In the genomic region with DNA sequence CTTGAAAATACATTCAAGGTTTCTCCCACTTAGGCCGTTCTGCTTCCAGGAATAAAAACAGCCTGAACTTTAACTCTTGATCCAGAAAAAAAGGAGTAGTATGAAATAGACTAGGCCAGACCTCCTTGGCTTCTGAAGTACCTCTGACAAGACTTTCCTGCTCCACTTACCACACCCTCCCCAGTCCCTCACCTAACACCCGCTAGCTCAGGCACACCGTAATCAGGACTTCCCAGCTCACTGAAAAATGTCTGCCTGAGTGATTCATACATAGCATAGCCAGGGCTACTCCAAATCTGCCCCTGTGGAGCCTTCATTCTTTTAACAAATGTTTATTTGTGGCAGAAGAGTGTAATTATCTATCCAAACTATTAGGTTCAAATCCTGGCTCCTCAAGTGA, we compare ENCODE assay signal across 10 cellular contexts. TPM values are rescaled to one million over a fixed set of nuclear protein-coding genes. Genes with fewer than 3 reads are reported as not detected.
A peak's percentile ranks its signal among the peaks of the same experiment; 100 is the strongest.
DNase-seq lines count a peak whose midpoint lies in the region; ATAC-seq and TF ChIP-seq lines count a peak whose summit lies in the region.
"Had no signal": no experiment of that assay in that cellular context is flagged by ENCODE, and none has a peak within 500 bp of the region (broad histone marks: within the 10 kb centered on the region; RNA-seq: fewer than 3 reads in every experiment).

No MANE protein-coding gene starts in this region.

- no peak for DNase-seq in activated T-cell treated with anti-CD3 and anti-CD28 coated beads, Interleukin-2, amount 50 U/mL, for 24 hours
- DNase-seq in activated T-cell treated with anti-CD3 and anti-CD28 coated beads for 4 hours, result no peak
- no peak for DNase-seq in activated naive CD8-positive, alpha-beta T cell treated with anti-CD3 and anti-CD28 coated beads, Interleukin-2, amount 50 U/mL, for 24 hours
- DNase-seq in osteoblast (ENCODE audit: insufficient read length, low spot score, missing footprints), result peak; percentile 43
- no peak for DNase-seq in COLO829 (ENCODE audit: low spot score)
- no peak for DNase-seq in vagina (ENCODE audit: extremely low spot score in 2 of 2)

- H3K27ac Mint-ChIP-seq in activated T-cell treated with anti-CD3 and anti-CD28 coated beads, Interleukin-2, amount 50 U/mL, for 24 hours, result peak overlapping the region; percentile 56
- H3K27ac Mint-ChIP-seq in IgD-negative memory B cell, result peak overlapping the region; percentile 17 to 58 (median 41)
- H3K27ac Mint-ChIP-seq in activated naive CD8-positive, alpha-beta T cell treated with anti-CD3 and anti-CD28 coated beads, Interleukin-2, amount 50 U/mL, for 24 hours, result peak overlapping the region; percentile 4
- H3K27ac Mint-ChIP-seq: activated naive CD8-positive, alpha-beta T cell had no signal

- H4K20me1 ChIP-seq in osteoblast (ENCODE audit: insufficient read depth, low read length), result no peaks in the 10 kb centered on the region

- no peaks in the 10 kb centered on the region for H3K27me3 ChIP-seq in osteoblast (ENCODE audit: insufficient read depth, low read length)
- H3K27me3 ChIP-seq in vagina, result no peaks in the 10 kb centered on the region

- no peak overlapping the region for H3K4me2 ChIP-seq in osteoblast (ENCODE audit: insufficient read depth, low read length)

- H3K9me3 Mint-ChIP-seq in activated T-cell treated with anti-CD3 and anti-CD28 coated beads, Interleukin-2, amount 50 U/mL, for 24 hours, result no peaks in the 10 kb centered on the region
- no peaks in the 10 kb centered on the region for H3K9me3 Mint-ChIP-seq in IgD-negative memory B cell
- no peaks in the 10 kb centered on the region for H3K9me3 Mint-ChIP-seq in activated naive CD8-positive, alpha-beta T cell treated with anti-CD3 and anti-CD28 coated beads, Interleukin-2, amount 50 U/mL, for 24 hours

- TF ChIP-seq CTCF in osteoblast (IDR thresholded peaks at IDR 0.05; ENCODE audit: extremely low read depth, low read depth, low read length) (no peak), vagina (IDR thresholded peaks at IDR 0.05) (no peak)

- no peaks in the 10 kb centered on the region for H3K36me3 Mint-ChIP-seq in activated T-cell treated with anti-CD3 and anti-CD28 coated beads, Interleukin-2, amount 50 U/mL, for 24 hours (ENCODE audit: low read depth)
- H3K36me3 Mint-ChIP-seq in IgD-negative memory B cell, result no peaks in the 10 kb centered on the region
- H3K36me3 Mint-ChIP-seq in activated naive CD8-positive, alpha-beta T cell treated with anti-CD3 and anti-CD28 coated beads, Interleukin-2, amount 50 U/mL, for 24 hours (ENCODE audit: low read depth), result no peaks in the 10 kb centered on the region
- H3K36me3 Mint-ChIP-seq: activated naive CD8-positive, alpha-beta T cell had no signal

- peak overlapping the region; percentile 5 for H3K27ac ChIP-seq in osteoblast (ENCODE audit: low read depth, low read length)
- H3K27ac ChIP-seq in vagina, result no peak overlapping the region

- H3K36me3 ChIP-seq in osteoblast (ENCODE audit: insufficient read depth, low read length) (no peaks in the 10 kb centered on the region), vagina (no peaks in the 10 kb centered on the region)

- intact Hi-C loops in vagina (cut with DNase I), result no loop called here

- H3K4me1 Mint-ChIP-seq in activated T-cell treated with anti-CD3 and anti-CD28 coated beads, Interleukin-2, amount 50 U/mL, for 24 hours (ENCODE audit: low read depth), result peaks cover 66% of the 10 kb centered on the region
- H3K4me1 Mint-ChIP-seq in IgD-negative memory B cell, result peaks cover 44 to 54% (median 46%) of the 10 kb centered on the region in 3 donors
- H3K4me1 Mint-ChIP-seq in activated naive CD8-positive, alpha-beta T cell treated with anti-CD3 and anti-CD28 coated beads, Interleukin-2, amount 50 U/mL, for 24 hours, result peaks cover 69% of the 10 kb centered on the region

- peak overlapping the region; percentile 53 for H2AFZ ChIP-seq in osteoblast (ENCODE audit: low read length)

- H3K4me3 Mint-ChIP-seq in activated T-cell treated with anti-CD3 and anti-CD28 coated beads, Interleukin-2, amount 50 U/mL, for 24 hours, result no peak overlapping the region
- peak overlapping the region; percentile 8 to 84 (median 33) for H3K4me3 Mint-ChIP-seq in IgD-negative memory B cell
- no peak overlapping the region for H3K4me3 Mint-ChIP-seq in activated naive CD8-positive, alpha-beta T cell treated with anti-CD3 and anti-CD28 coated beads, Interleukin-2, amount 50 U/mL, for 24 hours
- H3K4me3 Mint-ChIP-seq: activated naive CD8-positive, alpha-beta T cell had no signal

- H3K4me3 ChIP-seq in osteoblast (ENCODE audit: insufficient read depth, low read length), result no peak overlapping the region
- no peak overlapping the region for H3K4me3 ChIP-seq in vagina
- H3K4me3 ChIP-seq: GM12878 had no signal

- no peak for TF ChIP-seq POLR2A in vagina (IDR thresholded peaks at IDR 0.05)

- H3K27me3 Mint-ChIP-seq in activated T-cell treated with anti-CD3 and anti-CD28 coated beads, Interleukin-2, amount 50 U/mL, for 24 hours, result no peaks in the 10 kb centered on the region
- peaks cover 2% of the 10 kb centered on the region for H3K27me3 Mint-ChIP-seq in IgD-negative memory B cell
- H3K27me3 Mint-ChIP-seq in activated naive CD8-positive, alpha-beta T cell treated with anti-CD3 and anti-CD28 coated beads, Interleukin-2, amount 50 U/mL, for 24 hours, result peaks cover 8% of the 10 kb centered on the region
- H3K27me3 Mint-ChIP-seq: activated naive CD8-positive, alpha-beta T cell had no signal

- ATAC-seq in activated naive CD8-positive, alpha-beta T cell treated with anti-CD3 and anti-CD28 coated beads, Interleukin-2, amount 50 U/mL, for 24 hours, result peak; percentile 62
- ATAC-seq in HG02840 (IDR thresholded peaks at IDR 0.05; ENCODE audit: low FRiP score, unreplicated experiment), result no peak
- ATAC-seq: GM12878 had no signal

- H3K4me1 ChIP-seq in osteoblast (ENCODE audit: insufficient read depth, low read length), result peaks cover 14% of the 10 kb centered on the region
- H3K4me1 ChIP-seq in vagina, result no peaks in the 10 kb centered on the region

- no peaks in the 10 kb centered on the region for H3K79me2 ChIP-seq in osteoblast (ENCODE audit: insufficient read depth, low read length)

- H3K9me3 ChIP-seq in osteoblast (ENCODE audit: low read depth, low read length), result no peaks in the 10 kb centered on the region
- no peaks in the 10 kb centered on the region for H3K9me3 ChIP-seq in vagina

RNA-seq across cellular contexts. Expression of a gene that starts 30.3 kb away (rescaled TPM):
- polyA plus RNA-seq in IgD-negative memory B cell, result 3.8 TPM
- total RNA-seq in osteoblast, result 37.4 and 52.8 TPM in 2 replicates
- 12.0 TPM for total RNA-seq in vagina
- total RNA-seq: GM12878 had no signal
- polyA plus RNA-seq: GM12878 had no signal

Comparison
In these comparisons a context has a peak if more than half of its experiments do, and no peak if none do; other contexts are left out.
1. H3K27ac Mint-ChIP-seq: peak in every context shown above with its lines; median percentile 56 in activated T-cell treated with anti-CD3 and anti-CD28 coated beads, Interleukin-2, amount 50 U/mL, for 24 hours; 41 in IgD-negative memory B cell; 4 in activated naive CD8-positive, alpha-beta T cell treated with anti-CD3 and anti-CD28 coated beads, Interleukin-2, amount 50 U/mL, for 24 hours.
2. H3K4me3 Mint-ChIP-seq: peak in IgD-negative memory B cell (4 of 4); none in activated T-cell treated with anti-CD3 and anti-CD28 coated beads, Interleukin-2, amount 50 U/mL, for 24 hours (single experiment) and activated naive CD8-positive, alpha-beta T cell treated with anti-CD3 and anti-CD28 coated beads, Interleukin-2, amount 50 U/mL, for 24 hours (single experiment).